Comparison of ENCODE assay signal across 8 cellular contexts in genomic region chr7:28078036-28078901, GRCh38.
A peak's percentile ranks its signal among the peaks of the same experiment; 100 is the strongest.
DNase-seq lines count a peak whose midpoint lies in the region; TF ChIP-seq lines count a peak whose summit lies in the region.

No MANE protein-coding gene starts in this region.

- TF ChIP-seq POLR2A in erythroblast (IDR thresholded peaks at IDR 0.05; ENCODE audit: low read length) (no peak), vagina (IDR thresholded peaks at IDR 0.05) (no peak)

- H3K4me3 Mint-ChIP-seq in activated CD4-positive, alpha-beta T cell treated with anti-CD3 and anti-CD28 coated beads, Interleukin-2, amount 10 ng/mL, durations not matched to agents 24 days and 14 days = no peak overlapping the region

- DNase-seq in AG09309 (ENCODE audit: low read depth) (no peak), GM13977 (ENCODE audit: low spot score) (peak; percentile 52), NCI-H2171 (lab: John Stamatoyannopoulos, UW) (peak; percentile 43), erythroblast (lab: John Stamatoyannopoulos, UW) (peak; percentile 48 to 72), vagina (ENCODE audit: extremely low spot score in 2 of 2) (no peak), OCI-M2 (lab: John Stamatoyannopoulos, UW; ENCODE audit: unreplicated experiment) (no peak)
- DNase-seq in activated CD4-positive, alpha-beta T cell treated with anti-CD3 and anti-CD28 coated beads, Interleukin-2, amount 10 ng/mL, durations not matched to agents 24 days and 14 days = peak; percentile 81

- peaks cover 7% of the 10 kb centered on the region for H3K27me3 Mint-ChIP-seq in activated CD4-positive, alpha-beta T cell treated with anti-CD3 and anti-CD28 coated beads, Interleukin-2, amount 10 ng/mL, durations not matched to agents 24 days and 14 days

- H3K27ac ChIP-seq in neutrophil = peak overlapping the region; percentile 41
- peak overlapping the region; percentile 43 for H3K27ac ChIP-seq in vagina

- in situ Hi-C loops in GM13977 (cut with MboI; ENCODE audit: low pct_unique_long_range_greater_than_20kb, low sequenced_read_pairs, unreplicated experiment) = no loop called here

- H3K4me3 ChIP-seq in AG09309 (ENCODE audit: control insufficient read depth, low read depth, low read length) (no peak overlapping the region), neutrophil (ENCODE audit: low read depth in 1 of 2, low read length in 1 of 2) (no peak overlapping the region), vagina (no peak overlapping the region)

- no peaks in the 10 kb centered on the region for H3K9me3 Mint-ChIP-seq in activated CD4-positive, alpha-beta T cell treated with anti-CD3 and anti-CD28 coated beads, Interleukin-2, amount 10 ng/mL, durations not matched to agents 24 days and 14 days

- TF ChIP-seq CTCF in AG09309 (IDR thresholded peaks at IDR 0.05; ENCODE audit: control insufficient read depth, insufficient read depth, low read depth, low read length, missing control alignments) (peak; percentile 96), GM13977 (IDR thresholded peaks at IDR 0.05; ENCODE audit: extremely low read depth, insufficient read depth, missing control alignments) (peak; percentile 98), neutrophil (IDR thresholded peaks at IDR 0.05) (peak; percentile 97), vagina (IDR thresholded peaks at IDR 0.05) (peak; percentile 64 to 83 (median 79))

- H3K36me3 Mint-ChIP-seq in activated CD4-positive, alpha-beta T cell treated with anti-CD3 and anti-CD28 coated beads, Interleukin-2, amount 10 ng/mL, durations not matched to agents 24 days and 14 days (ENCODE audit: low read depth) = no peaks in the 10 kb centered on the region

- H3K36me3 ChIP-seq in neutrophil = no peaks in the 10 kb centered on the region
- no peaks in the 10 kb centered on the region for H3K36me3 ChIP-seq in vagina

- H3K4me1 ChIP-seq in neutrophil (ENCODE audit: control insufficient read depth in 1 of 2, insufficient read depth in 1 of 2, low read depth in 1 of 2, low read length in 1 of 2) = peaks cover 57 to 59% of the 10 kb centered on the region in 2 experiments
- H3K4me1 ChIP-seq in vagina = peaks cover 50% of the 10 kb centered on the region

- H3K27me3 ChIP-seq in neutrophil (no peaks in the 10 kb centered on the region), vagina (no peaks in the 10 kb centered on the region)

- intact Hi-C loops in activated CD4-positive, alpha-beta T cell treated with anti-CD3 and anti-CD28 coated beads, Interleukin-2, amount 10 ng/mL, durations not matched to agents 24 days and 14 days (cut with micrococcal nuclease) = loop anchor here (2.0 kb wide), 1 partner anchor 881 kb away; no protein-coding TSS in a partner anchor
- intact Hi-C loops in vagina (cut with DNase I) = no loop called here

- H3K4me1 Mint-ChIP-seq in activated CD4-positive, alpha-beta T cell treated with anti-CD3 and anti-CD28 coated beads, Interleukin-2, amount 10 ng/mL, durations not matched to agents 24 days and 14 days = no peaks in the 10 kb centered on the region

- H3K9me3 ChIP-seq in neutrophil (no peaks in the 10 kb centered on the region), vagina (no peaks in the 10 kb centered on the region)

- H3K27ac Mint-ChIP-seq in activated CD4-positive, alpha-beta T cell treated with anti-CD3 and anti-CD28 coated beads, Interleukin-2, amount 10 ng/mL, durations not matched to agents 24 days and 14 days = no peak overlapping the region

Comparison
In these comparisons a context has a peak if more than half of its experiments do, and no peak if none do; other contexts are left out.
1. DNase-seq: peak in GM13977 (single experiment), NCI-H2171 (single experiment), activated CD4-positive, alpha-beta T cell treated with anti-CD3 and anti-CD28 coated beads, Interleukin-2, amount 10 ng/mL, durations not matched to agents 24 days and 14 days (single experiment) and erythroblast (2 of 2); none in AG09309 (single experiment), vagina (0 of 2) and OCI-M2 (single experiment).
2. Peak in every context shown above with its lines, with median percentiles within 50 percentile points of each other: CTCF ChIP-seq.